In genomic region chr3:162112719-162113118, GRCh38 we compare ENCODE assay signal across 30 cellular contexts.
"Had no signal": no experiment of that assay in that cellular context is flagged by ENCODE, and none has a peak within 500 bp of the region (broad histone marks: within the 10 kb centered on the region; RNA-seq: fewer than 3 reads in every experiment).

No MANE protein-coding gene starts in this region.

- H3K36me3 ChIP-seq: cardiac muscle cell, colonic mucosa, neutrophil, pancreas, sigmoid colon, suprapubic skin, tibial artery, upper lobe of right lung had no signal

- H3K4me3 ChIP-seq: body of pancreas, cardiac muscle cell, colonic mucosa, pancreas, psoas muscle, sigmoid colon, suprapubic skin, tibial artery, upper lobe of right lung had no signal

- ATAC-seq: activated CD4-positive, alpha-beta T cell treated with anti-CD3 and anti-CD28 coated beads for 36 hours; activated naive CD4-positive, alpha-beta T cell treated with anti-CD3 and anti-CD28 coated beads, Interleukin-2, amount 50 U/mL, for 72 hours; activated T-cell treated with anti-CD3 and anti-CD28 coated beads, Interleukin-2, amount 50 U/mL, for 72 hours; body of pancreas; left colon; psoas muscle; stimulated activated memory B cell treated with anti-CD40 and anti-IgM and Interleukin-4, amounts not matched to agents 10 μg/mL and 1 μg/mL and 100 μg/mL, for 72 hours; upper lobe of right lung had no signal

- H3K4me1 ChIP-seq: body of pancreas, colonic mucosa, pancreas, psoas muscle, suprapubic skin, tibial artery, upper lobe of right lung had no signal

- DNase-seq: activated B cell treated with CpG ODN at 0.5 μM for 24 hours; activated CD4-positive, alpha-beta T cell treated with anti-CD3 and anti-CD28 coated beads for 36 hours; activated naive CD4-positive, alpha-beta T cell; activated T-cell treated with anti-CD3 and anti-CD28 coated beads for 4 hours; activated T-cell treated with anti-CD3 and anti-CD28 coated beads, Interleukin-2, amount 50 U/mL, for 72 hours; anterior cingulate cortex; body of pancreas; cerebellar nuclear complex; colonic mucosa; effector CD8-positive, alpha-beta T cell; head of caudate nucleus; hippocampal formation; left colon; mammary epithelial cell; naive B cell; nephron progenitor cell; pancreas; psoas muscle; sigmoid colon; small intestine; stimulated activated CD4-positive, alpha-beta T cell treated with anti-CD3 and anti-CD28 coated beads, Interleukin-4, amount 100 ng/mL, for 4 hours; stimulated activated CD8-positive, alpha-beta memory T cell treated with anti-CD3 and anti-CD28 coated beads, Interleukin-4, amount 100 ng/mL, for 48 hours; tibial artery; upper lobe of right lung had no signal

- H3K27me3 ChIP-seq: body of pancreas, cardiac muscle cell, colonic mucosa, neutrophil, pancreas, sigmoid colon, suprapubic skin, tibial artery, upper lobe of right lung had no signal

- H3K27ac ChIP-seq: body of pancreas, cardiac muscle cell, colonic mucosa, neutrophil, pancreas, psoas muscle, sigmoid colon, suprapubic skin, tibial artery, upper lobe of right lung had no signal

- H3K9me3 ChIP-seq: body of pancreas, colonic mucosa, neutrophil, pancreas, psoas muscle, sigmoid colon, suprapubic skin, tibial artery, upper lobe of right lung had no signal

- FAIRE-seq: keratinocyte had no signal
